12 cellular contexts compared by ENCODE assay signal in the genomic region with DNA sequence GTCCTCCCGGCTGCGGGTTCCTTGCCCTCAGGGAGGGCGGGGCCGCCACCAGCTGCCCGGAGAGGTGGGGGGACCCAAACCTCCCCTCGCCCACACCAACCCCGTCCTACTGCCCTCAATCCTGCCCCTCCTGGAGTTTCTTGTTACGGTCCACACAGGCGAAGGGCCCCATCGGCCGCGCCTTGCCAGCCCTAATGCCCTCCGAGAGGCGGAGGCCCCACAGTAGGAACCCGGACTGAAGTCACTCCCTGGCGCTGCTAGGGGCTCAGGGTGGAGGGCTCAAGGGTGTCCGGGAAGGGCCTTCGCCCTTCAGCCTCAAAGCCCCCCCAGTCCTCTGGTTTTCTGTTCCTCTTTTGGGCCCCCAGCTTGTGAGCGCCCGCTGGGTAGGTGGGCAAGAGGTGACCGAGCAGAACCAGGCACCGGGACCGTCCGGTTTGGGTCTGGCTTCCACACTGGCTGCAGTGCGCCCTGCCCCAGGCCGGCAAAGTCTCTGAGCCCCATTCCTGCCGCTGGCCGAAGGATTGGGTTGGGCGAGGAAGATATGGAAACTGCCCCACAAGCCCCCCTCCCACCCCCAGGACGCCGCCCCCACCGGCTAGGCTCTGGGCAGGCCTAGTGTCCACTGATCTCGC. TPM values are rescaled to one million over a fixed set of nuclear protein-coding genes. Genes with fewer than 3 reads are reported as not detected.
A peak's percentile ranks its signal among the peaks of the same experiment; 100 is the strongest.
DNase-seq lines count a peak whose midpoint lies in the region; ATAC-seq, FAIRE-seq and TF ChIP-seq lines count a peak whose summit lies in the region.
"Had no signal": no experiment of that assay in that cellular context is flagged by ENCODE, and none has a peak within 500 bp of the region (broad histone marks: within the 10 kb centered on the region; RNA-seq: fewer than 3 reads in every experiment).

No MANE protein-coding gene starts in this region.

- H3K27me3 ChIP-seq in MM.1S (replicated peaks; ENCODE audit: insufficient read depth, low read length) = peaks cover 62% of the 10 kb centered on the region
- peaks cover 13 to 28% of the 10 kb centered on the region in 2 experiments for H3K27me3 ChIP-seq in endothelial cell of umbilical vein (ENCODE audit: control insufficient read depth in 2 of 2, insufficient read depth in 2 of 2, low read length in 2 of 2)

- H3K9me2 ChIP-seq in MM.1S (replicated peaks; ENCODE audit: insufficient read depth, low read length) = no peaks in the 10 kb centered on the region

- intact Hi-C loops in endothelial cell of umbilical vein (cut with micrococcal nuclease) = no loop called here

- H3K9me3 Mint-ChIP-seq in naive thymus-derived CD8-positive, alpha-beta T cell = no peaks in the 10 kb centered on the region
- H3K9me3 Mint-ChIP-seq in chondrocyte (ENCODE audit: low read depth) = no peaks in the 10 kb centered on the region
- H3K9me3 Mint-ChIP-seq: activated CD4-positive, alpha-beta memory T cell treated with anti-CD3 and anti-CD28 coated beads, Interleukin-2, amount 10 ng/mL, durations not matched to agents 7 days and 5 days had no signal

- no peak for FAIRE-seq in A549 (lab: Jason Lieb, UNC)
- FAIRE-seq in endothelial cell of umbilical vein (lab: Jason Lieb, UNC) = no peak

- TF ChIP-seq EP300 in A549 (IDR thresholded peaks at IDR 0.05) = no peak

- no peak for DNase-seq in A549 (ENCODE audit: low read depth in 1 of 2, low spot score in 1 of 2)
- DNase-seq in MM.1S = no peak
- DNase-seq in endothelial cell of umbilical vein (ENCODE audit: low read depth, low spot score) = no peak
- no peak for DNase-seq in naive thymus-derived CD8-positive, alpha-beta T cell
- DNase-seq in NCI-H2081 (lab: John Stamatoyannopoulos, UW) = no peak
- no peak for DNase-seq in chondrocyte (ENCODE audit: low spot score)
- DNase-seq in NCI-H82 (lab: John Stamatoyannopoulos, UW) = no peak
- DNase-seq in stimulated activated CD4-positive, alpha-beta T cell treated with anti-CD3 and anti-CD28 coated beads, Interleukin-4, amount 100 ng/mL, for 24 hours = no peak
- DNase-seq: activated CD4-positive, alpha-beta memory T cell treated with anti-CD3 and anti-CD28 coated beads, Interleukin-2, amount 10 ng/mL, durations not matched to agents 7 days and 5 days; stimulated activated CD4-positive, alpha-beta T cell treated with anti-CD3 and anti-CD28 coated beads, Interleukin-4, amount 100 ng/mL, for 1 hour had no signal

- POLR2A ChIA-PET in A549 (lab: Yijun Ruan, JAX) = interaction anchor here (0.9 to 1.3 kb wide), 2 partner anchors 10 to 27 kb away, joined by 4 to 5 read pairs; no protein-coding TSS in a partner anchor
- POLR2A ChIA-PET in endothelial cell of umbilical vein (lab: Charles Lee) = no interaction called here
- POLR2A ChIA-PET in naive thymus-derived CD8-positive, alpha-beta T cell (lab: Charles Lee) = interaction anchor here (1.1 to 1.9 kb wide), 2 partner anchors 23 to 26 kb away, joined by 4 to 28 read pairs; a partner anchor contains a TSS

- H3K9me3 ChIP-seq in A549 = no peaks in the 10 kb centered on the region
- H3K9me3 ChIP-seq in MM.1S (replicated peaks; ENCODE audit: insufficient read depth, low read length) = no peaks in the 10 kb centered on the region
- H3K9me3 ChIP-seq in endothelial cell of umbilical vein (replicated peaks; ENCODE audit: control insufficient read depth, insufficient read depth, low read length) = no peaks in the 10 kb centered on the region

- H3K36me3 Mint-ChIP-seq in naive thymus-derived CD8-positive, alpha-beta T cell = no peaks in the 10 kb centered on the region
- no peaks in the 10 kb centered on the region for H3K36me3 Mint-ChIP-seq in chondrocyte (ENCODE audit: low read depth)

- no peak for TF ChIP-seq RAD21 in A549 (conservative IDR thresholded peaks at IDR 0.05 in 1 of 2, IDR thresholded peaks at IDR 0.05 in 1 of 2)

- H3K4me3 ChIP-seq in A549 (peak overlapping the region; percentile 63), MM.1S (ENCODE audit: low read length) (peak overlapping the region; percentile 46; the same call in 1 of the 2 replicates), endothelial cell of umbilical vein (replicated peaks in 1 of 3; ENCODE audit: insufficient read depth in 1 of 3, low read depth in 1 of 3, low read length in 3 of 3) (no peak overlapping the region)

- H3K79me2 ChIP-seq in MM.1S (ENCODE audit: low read length) = no peaks in the 10 kb centered on the region
- no peaks in the 10 kb centered on the region for H3K79me2 ChIP-seq in endothelial cell of umbilical vein (ENCODE audit: control insufficient read depth, insufficient read depth, low read length)

- CTCF ChIA-PET in A549 (lab: Yijun Ruan, JAX) (interaction anchor here (0.7 to 15.0 kb wide), 28 partner anchors 11 to 603 kb away, joined by 3 to 719 read pairs (median 6); a partner anchor contains a TSS), endothelial cell of umbilical vein (lab: Charles Lee) (interaction anchor here (0.9 to 9.8 kb wide), 9 partner anchors 9 to 609 kb away, joined by 6 to 313 read pairs (median 13); no protein-coding TSS in a partner anchor)

- dilution Hi-C loops in endothelial cell of umbilical vein (cut with MboI; ENCODE audit: extremely low pct_ligation_motif_present, low sequenced_read_pairs) = no loop called here

- H3K4me3 Mint-ChIP-seq in naive thymus-derived CD8-positive, alpha-beta T cell = peak overlapping the region in 8 of 10 donors; percentile 16 to 69 (median 36)
- H3K4me3 Mint-ChIP-seq in chondrocyte (ENCODE audit: unreplicated experiment) = no peak overlapping the region
- H3K4me3 Mint-ChIP-seq: activated CD4-positive, alpha-beta memory T cell treated with anti-CD3 and anti-CD28 coated beads, Interleukin-2, amount 10 ng/mL, durations not matched to agents 7 days and 5 days had no signal

- peaks cover 2 to 10% (median 6%) of the 10 kb centered on the region in 4 donors for H3K4me1 Mint-ChIP-seq in naive thymus-derived CD8-positive, alpha-beta T cell
- peaks cover 11% of the 10 kb centered on the region for H3K4me1 Mint-ChIP-seq in chondrocyte (ENCODE audit: low read depth)

- H3K9ac ChIP-seq in MM.1S (ENCODE audit: low read length) (no peak overlapping the region; the same call in 1 of the 2 replicates), endothelial cell of umbilical vein (replicated peaks; ENCODE audit: extremely low read depth, insufficient read depth, low read length) (no peak overlapping the region)

- 55% methylated on average over 15 of the region's 33 CpGs for WGBS in A549 (ENCODE audit: missing lambda C conversion rate)

- H2AFZ ChIP-seq in MM.1S (ENCODE audit: low read length) (no peak overlapping the region), endothelial cell of umbilical vein (ENCODE audit: low read depth, low read length) (no peak overlapping the region)

- H3K27ac ChIP-seq in A549 (peak overlapping the region; percentile 74 to 86; a peak in 5 of 6 replicates), MM.1S (ENCODE audit: low read length) (no peak overlapping the region), endothelial cell of umbilical vein (ENCODE audit: insufficient read depth, low read depth, low read length) (no peak overlapping the region)

- BruUV-seq in endothelial cell of umbilical vein (replicated peaks; lab: Mats Ljungman, UMichigan) = no TSS peak

- H3K27ac Mint-ChIP-seq in naive thymus-derived CD8-positive, alpha-beta T cell = no peak overlapping the region
- H3K27ac Mint-ChIP-seq in chondrocyte (ENCODE audit: unreplicated experiment) = no peak overlapping the region
- H3K27ac Mint-ChIP-seq: activated CD4-positive, alpha-beta memory T cell treated with anti-CD3 and anti-CD28 coated beads, Interleukin-2, amount 10 ng/mL, durations not matched to agents 7 days and 5 days had no signal

- TF ChIP-seq POLR2A in A549 (IDR thresholded peaks at IDR 0.05; ENCODE audit: low read length) = no peak
- TF ChIP-seq POLR2A in endothelial cell of umbilical vein (IDR thresholded peaks at IDR 0.05; ENCODE audit: low read depth, low read length) = no peak

- H4K20me1 ChIP-seq in MM.1S (ENCODE audit: insufficient read depth, low read length) = no peaks in the 10 kb centered on the region
- H4K20me1 ChIP-seq in endothelial cell of umbilical vein (replicated peaks; ENCODE audit: control insufficient read depth, extremely low read depth, insufficient read depth, low read length) = no peaks in the 10 kb centered on the region

- H3K4me2 ChIP-seq in A549 = peak overlapping the region; percentile 100
- H3K4me2 ChIP-seq in MM.1S (ENCODE audit: low read depth, low read length) = peak overlapping the region; percentile 68
- H3K4me2 ChIP-seq in endothelial cell of umbilical vein (ENCODE audit: insufficient read depth, low read length) = no peak overlapping the region

- H3K27me3 Mint-ChIP-seq in naive thymus-derived CD8-positive, alpha-beta T cell = peaks cover 9 to 44% (median 18%) of the 10 kb centered on the region in 5 donors
- peaks cover 4% of the 10 kb centered on the region for H3K27me3 Mint-ChIP-seq in chondrocyte (ENCODE audit: low read depth)

- no peaks in the 10 kb centered on the region for H3F3A ChIP-seq in MM.1S (ENCODE audit: insufficient read depth, low read length)

- peaks cover 21% of the 10 kb centered on the region for H3K4me1 ChIP-seq in A549
- H3K4me1 ChIP-seq in MM.1S (ENCODE audit: low read length) = peaks cover 7% of the 10 kb centered on the region; the same call in 1 of the 2 replicates
- H3K4me1 ChIP-seq in endothelial cell of umbilical vein (ENCODE audit: control insufficient read depth, extremely low read depth, insufficient read depth, low read length) = peaks cover 2% of the 10 kb centered on the region

- no peak for TF ChIP-seq CTCF in A549 (IDR thresholded peaks at IDR 0.05)
- no peak for TF ChIP-seq CTCF in MM.1S (IDR thresholded peaks at IDR 0.05; ENCODE audit: low read length)
- no peak for TF ChIP-seq CTCF in endothelial cell of umbilical vein (IDR thresholded peaks at IDR 0.05; ENCODE audit: extremely low read depth in 1 of 2, insufficient read depth in 1 of 2, low read depth in 1 of 2, low read length in 2 of 2)
- TF ChIP-seq CTCF in chondrocyte (IDR thresholded peaks at IDR 0.05) = no peak

- peak in 1 of 2 experiments; percentile 9; a peak in 3 of 6 replicates for ATAC-seq in A549
- ATAC-seq in naive thymus-derived CD8-positive, alpha-beta T cell = no peak

- H3K36me3 ChIP-seq in MM.1S (replicated peaks; ENCODE audit: insufficient read depth, low read length) (no peaks in the 10 kb centered on the region), endothelial cell of umbilical vein (ENCODE audit: control insufficient read depth in 2 of 2, extremely low read depth in 1 of 2, insufficient read depth in 2 of 2, low read length in 2 of 2) (no peaks in the 10 kb centered on the region)

- no peaks in the 10 kb centered on the region for H3K9me1 ChIP-seq in endothelial cell of umbilical vein (replicated peaks; ENCODE audit: control insufficient read depth, extremely low read depth, insufficient read depth, low read length)

RNA-seq across cellular contexts. Expression of a gene that starts 24.5 kb away (rescaled TPM):
- polyA plus RNA-seq in A549 (2011; rRNA removed) (2.6 and 3.6 TPM in 2 replicates), A549 (2017; fragmentation: RNase III; extraction: RNeasy Plus Mini Kit Qiagen cat#74134 plus additional on column Dnase treatment) (0.59 to 1.2 TPM (median 0.72 TPM) in 3 replicates), endothelial cell of umbilical vein (4.6 and 6.0 TPM in 2 replicates)
- 2.3 and 5.0 TPM in 2 replicates for polyA plus RNA-seq in A549 (2012; cell fraction: cytosol; rRNA removed)
- polyA plus RNA-seq in A549 (2012; cell fraction: nucleus; rRNA removed) = 8.1 and 8.6 TPM in 2 replicates
- polyA minus RNA-seq in A549 (2011; rRNA and poly(A)+ RNA removed) = 5.7 and 7.9 TPM in 2 replicates
- total RNA-seq in endothelial cell of umbilical vein (5.9 and 8.7 TPM in 2 replicates), chondrocyte (6.9 to 12.6 TPM (median 12.1 TPM) in 3 replicates)
- polyA plus RNA-seq in endothelial cell of umbilical vein (2011; cell fraction: cytosol; rRNA removed) = 5.1 and 6.6 TPM in 2 replicates
- polyA plus RNA-seq in endothelial cell of umbilical vein (2011; cell fraction: nucleus; rRNA removed) = 13.2 and 16.4 TPM in 2 replicates
- polyA plus RNA-seq in endothelial cell of umbilical vein (2012) = 4.3 and 11.1 TPM in 2 replicates
- polyA minus RNA-seq in endothelial cell of umbilical vein = 2.1 and 6.7 TPM in 2 replicates
- polyA minus RNA-seq in endothelial cell of umbilical vein (2011; cell fraction: cytosol; rRNA and poly(A)+ RNA removed) = 6.1 TPM
- polyA minus RNA-seq in endothelial cell of umbilical vein (2011; cell fraction: nucleus; rRNA and poly(A)+ RNA removed) = 2.9 and 3.4 TPM in 2 replicates
- total RNA-seq in naive thymus-derived CD8-positive, alpha-beta T cell = 1 to 10 TPM; 3.1 to 5.1 TPM
- polyA plus RNA-seq in naive thymus-derived CD8-positive, alpha-beta T cell = under 1 TPM in 2 of 3 donors, not detected in 1; 0.17 to 0.39 TPM

RNA-seq across cellular contexts. Expression of a gene that starts 37.5 kb away (rescaled TPM):
- polyA plus RNA-seq in A549 (2011; rRNA removed) (not detected in 2 replicates), A549 (2017; fragmentation: RNase III; extraction: RNeasy Plus Mini Kit Qiagen cat#74134 plus additional on column Dnase treatment) (not detected in 3 replicates), endothelial cell of umbilical vein (not detected in 2 replicates)
- not detected in 2 replicates for polyA plus RNA-seq in A549 (2012; cell fraction: cytosol; rRNA removed)
- polyA plus RNA-seq in A549 (2012; cell fraction: nucleus; rRNA removed) = not detected in 2 replicates
- not detected in 2 replicates for polyA minus RNA-seq in A549 (2011; rRNA and poly(A)+ RNA removed)
- total RNA-seq in endothelial cell of umbilical vein (not detected in 2 replicates), chondrocyte (not detected in 3 replicates)
- polyA plus RNA-seq in endothelial cell of umbilical vein (2011; cell fraction: cytosol; rRNA removed) = not detected in 2 replicates
- not detected in 2 replicates for polyA plus RNA-seq in endothelial cell of umbilical vein (2011; cell fraction: nucleus; rRNA removed)
- not detected in 2 replicates for polyA plus RNA-seq in endothelial cell of umbilical vein (2012)
- not detected in 2 replicates for polyA minus RNA-seq in endothelial cell of umbilical vein
- polyA minus RNA-seq in endothelial cell of umbilical vein (2011; cell fraction: cytosol; rRNA and poly(A)+ RNA removed) = not detected
- not detected in 2 replicates for polyA minus RNA-seq in endothelial cell of umbilical vein (2011; cell fraction: nucleus; rRNA and poly(A)+ RNA removed)
- total RNA-seq in naive thymus-derived CD8-positive, alpha-beta T cell = not detected
- not detected for polyA plus RNA-seq in naive thymus-derived CD8-positive, alpha-beta T cell
- total RNA-seq: activated CD4-positive, alpha-beta memory T cell treated with anti-CD3 and anti-CD28 coated beads, Interleukin-2, amount 10 ng/mL, durations not matched to agents 7 days and 5 days; HT-29; kidney epithelial cell had no signal

RNA-seq across cellular contexts. Expression of a gene that starts 50.5 kb away (rescaled TPM):
- not detected in 2 replicates for polyA plus RNA-seq in A549 (2011; rRNA removed)
- polyA plus RNA-seq in A549 (2012; cell fraction: cytosol; rRNA removed) = not detected in 2 replicates
- 0.05 TPM in 1 of 2 replicates, not detected in the other for polyA plus RNA-seq in A549 (2012; cell fraction: nucleus; rRNA removed)
- polyA plus RNA-seq in A549 (2017; fragmentation: RNase III; extraction: RNeasy Plus Mini Kit Qiagen cat#74134 plus additional on column Dnase treatment) = not detected in 3 replicates
- not detected in 2 replicates for polyA minus RNA-seq in A549 (2011; rRNA and poly(A)+ RNA removed)
- not detected in 2 replicates for total RNA-seq in endothelial cell of umbilical vein
- polyA plus RNA-seq in endothelial cell of umbilical vein = not detected in 2 replicates
- not detected in 2 replicates for polyA plus RNA-seq in endothelial cell of umbilical vein (2011; cell fraction: cytosol; rRNA removed)
- polyA plus RNA-seq in endothelial cell of umbilical vein (2011; cell fraction: nucleus; rRNA removed) = not detected in 2 replicates
- not detected in 2 replicates for polyA plus RNA-seq in endothelial cell of umbilical vein (2012)
- polyA minus RNA-seq in endothelial cell of umbilical vein = not detected in 2 replicates
- not detected for polyA minus RNA-seq in endothelial cell of umbilical vein (2011; cell fraction: cytosol; rRNA and poly(A)+ RNA removed)
- not detected in 2 replicates for polyA minus RNA-seq in endothelial cell of umbilical vein (2011; cell fraction: nucleus; rRNA and poly(A)+ RNA removed)
- not detected for total RNA-seq in naive thymus-derived CD8-positive, alpha-beta T cell
- polyA plus RNA-seq in naive thymus-derived CD8-positive, alpha-beta T cell = not detected
- not detected in 3 replicates for total RNA-seq in chondrocyte
- total RNA-seq: activated CD4-positive, alpha-beta memory T cell treated with anti-CD3 and anti-CD28 coated beads, Interleukin-2, amount 10 ng/mL, durations not matched to agents 7 days and 5 days; HT-29; kidney epithelial cell had no signal

Comparison
In these comparisons a context has a peak if more than half of its experiments do, and no peak if none do; other contexts are left out.
1. H3K27ac ChIP-seq: peak in A549 (2 of 2); none in MM.1S (single experiment) and endothelial cell of umbilical vein (single experiment).
2. H3K4me3 ChIP-seq: peak in A549 (single experiment) and MM.1S (single experiment); none in endothelial cell of umbilical vein (0 of 3).